26 cellular contexts compared by ENCODE assay signal in the genomic region with DNA sequence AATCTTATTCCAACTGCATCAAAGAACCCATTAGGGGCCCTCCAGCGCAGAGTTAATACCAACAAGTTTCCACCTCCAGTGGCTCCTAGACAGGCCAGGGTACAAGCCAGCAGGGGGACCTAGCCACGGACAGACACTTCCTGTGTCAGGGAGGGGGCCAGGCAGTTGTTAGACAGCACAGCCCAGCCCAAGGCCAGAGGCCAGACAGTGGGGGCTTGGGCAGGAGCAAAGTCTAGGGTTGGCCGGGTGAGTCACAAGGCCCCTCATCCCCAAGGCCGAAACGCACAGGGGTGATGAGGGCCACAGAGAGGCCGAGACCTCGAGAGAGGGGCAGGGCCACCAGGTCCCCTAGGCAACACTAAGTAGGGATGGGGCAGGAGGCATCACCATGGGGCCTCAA.
"Had no signal": no experiment of that assay in that cellular context is flagged by ENCODE, and none has a peak within 500 bp of the region (broad histone marks: within the 10 kb centered on the region; RNA-seq: fewer than 3 reads in every experiment).

No MANE protein-coding gene starts in this region.

- H3K36me3 ChIP-seq: esophagus muscularis mucosa, gastrocnemius medialis, heart right ventricle, left ventricle myocardium inferior, lower lobe of right lung, pancreas, thyroid gland, vagina had no signal

- H3K9me3 ChIP-seq: gastrocnemius medialis, pancreas, thyroid gland had no signal

- DNase-seq: effector CD8-positive, alpha-beta T cell; gastrocnemius medialis; heart right ventricle; immature natural killer cell; kidney; left cardiac atrium; left ventricle myocardium inferior; lower lobe of right lung; natural killer cell; occipital lobe; pancreas; right cardiac atrium; small intestine; stimulated activated CD4-positive, alpha-beta T cell treated with anti-CD3 and anti-CD28 coated beads, Interleukin-2, amount 100 ng/mL, for 48 hours; stimulated activated naive CD4-positive, alpha-beta T cell treated with Interleukin-2 at 50 U/mL for 16 hours; thyroid gland had no signal

- H3K4me1 Mint-ChIP-seq: immature natural killer cell, memory B cell, natural killer cell, neural crest cell had no signal

- ATAC-seq: gastrocnemius medialis, heart right ventricle, left cardiac atrium, lower lobe of right lung, natural killer cell, pancreas, right cardiac atrium had no signal

- H3K27me3 ChIP-seq: esophagus muscularis mucosa, gastrocnemius medialis, pancreas, thyroid gland, vagina had no signal

- H3K27ac ChIP-seq: coronary artery, epithelial cell of prostate, esophagus muscularis mucosa, gastrocnemius medialis, heart right ventricle, left ventricle myocardium inferior, lower lobe of right lung, pancreas, thyroid gland, vagina had no signal

- H3K4me3 ChIP-seq: coronary artery, esophagus muscularis mucosa, gastrocnemius medialis, heart right ventricle, left ventricle myocardium inferior, lower lobe of right lung, pancreas, thyroid gland, vagina had no signal

- FAIRE-seq: endometrium, kidney, pancreas, small intestine had no signal

- H3K4me1 ChIP-seq: esophagus muscularis mucosa, gastrocnemius medialis, heart right ventricle, left ventricle myocardium inferior, lower lobe of right lung, pancreas, thyroid gland, vagina had no signal

- H3K27ac Mint-ChIP-seq: immature natural killer cell, memory B cell, mesothelial cell of epicardium, natural killer cell, progenitor cell of endocrine pancreas, type B pancreatic cell had no signal

- H3K4me3 Mint-ChIP-seq: immature natural killer cell, memory B cell, mesothelial cell of epicardium, natural killer cell, neural crest cell, type B pancreatic cell had no signal
